In the genomic region with DNA sequence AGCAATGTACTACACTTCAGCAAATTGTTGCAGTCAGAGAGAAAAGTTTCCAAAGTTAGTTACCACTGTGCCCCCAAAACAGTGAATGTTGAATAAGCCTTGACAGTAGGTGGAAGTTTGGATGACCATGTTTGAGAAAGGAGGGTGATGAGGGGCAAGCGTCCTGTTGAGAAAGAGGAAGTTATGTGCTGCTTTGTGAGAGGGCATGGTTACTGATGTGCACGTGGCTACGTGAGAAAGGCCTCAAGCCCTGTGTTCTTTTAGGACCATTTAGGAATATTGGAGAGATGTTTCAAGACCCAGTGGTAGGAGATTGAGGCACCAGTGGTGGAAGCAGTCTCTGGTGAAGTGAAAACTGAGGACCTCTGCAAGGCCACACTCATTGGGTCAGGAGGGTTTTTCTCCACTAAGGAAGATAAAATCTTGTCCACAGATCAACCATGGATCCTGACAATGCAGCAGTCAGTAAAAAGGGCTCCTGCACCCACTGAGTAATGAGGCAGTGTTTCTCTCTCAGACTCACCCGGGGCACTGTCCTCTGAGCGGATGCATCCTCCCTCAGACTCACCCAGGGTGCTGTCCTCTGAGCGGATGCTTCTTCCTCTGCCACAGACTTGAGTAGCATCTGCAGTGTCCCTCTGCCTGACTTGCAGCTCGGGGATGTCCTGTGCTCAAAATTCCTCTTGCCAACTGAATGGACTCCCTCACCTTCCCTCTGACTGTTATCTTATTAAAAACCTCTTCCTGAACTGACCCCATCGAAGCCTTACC, we compare ENCODE assay signal across 14 cellular contexts. TPM values are rescaled to one million over a fixed set of nuclear protein-coding genes. Genes with fewer than 3 reads are reported as not detected.
DNase-seq lines count a peak whose midpoint lies in the region; ATAC-seq, FAIRE-seq and TF ChIP-seq lines count a peak whose summit lies in the region.
"Had no signal": no experiment of that assay in that cellular context is flagged by ENCODE, and none has a peak within 500 bp of the region (broad histone marks: within the 10 kb centered on the region; RNA-seq: fewer than 3 reads in every experiment).

No MANE protein-coding gene starts in this region.

- BruUV-seq in OCI-LY7 (replicated peaks; lab: Mats Ljungman, UMichigan): no TSS peak

- no peak for DNase-seq in GM12892 (ENCODE audit: insufficient read length)
- DNase-seq in OCI-LY7 (ENCODE audit: low spot score): peak; percentile 72
- no peak for DNase-seq in mucosa of descending colon
- DNase-seq in NCI-H187 treated with DMSO at 0.1 percent for 48 hours (lab: John Stamatoyannopoulos, UW): no peak
- no peak for DNase-seq in kidney glomerular epithelial cell (lab: John Stamatoyannopoulos, UW)
- DNase-seq in esophagus muscularis mucosa (ENCODE audit: extremely low spot score): no peak
- DNase-seq in posterior cingulate gyrus: no peak
- DNase-seq: activated CD4-positive, alpha-beta T cell treated with anti-CD3 and anti-CD28 coated beads for 4 hours; IMR-90; NCI-H146; small intestine had no signal

- peak; percentile 24 for FAIRE-seq in GM12892 (lab: Jason Lieb, UNC)
- FAIRE-seq: islet of Langerhans, small intestine had no signal

- no peak overlapping the region for H3K4me3 ChIP-seq in OCI-LY7 (ENCODE audit: low read depth, low read length, poor library complexity, severe bottlenecking)
- H3K4me3 ChIP-seq in mucosa of descending colon: no peak overlapping the region
- H3K4me3 ChIP-seq in esophagus muscularis mucosa: no peak overlapping the region
- H3K4me3 ChIP-seq: Peyer's patch had no signal

- WGBS in esophagus muscularis mucosa: 86% methylated on average over 8 of the region's 8 CpGs

- CTCF ChIA-PET in OCI-LY7 (lab: Charles Lee; ENCODE audit: unreplicated experiment): no interaction called here

- POLR2A ChIA-PET in OCI-LY7 (lab: Charles Lee): interaction anchor here (0.6 to 1.1 kb wide), 3 partner anchors 16 to 69 kb away, joined by 3 to 4 read pairs (median 3); no protein-coding TSS in a partner anchor

- H3K36me3 ChIP-seq in OCI-LY7 (ENCODE audit: insufficient read depth, low read length): peaks cover 7% of the 10 kb centered on the region; the same call in 1 of the 2 replicates
- no peaks in the 10 kb centered on the region for H3K36me3 ChIP-seq in mucosa of descending colon (ENCODE audit: low read depth)
- H3K36me3 ChIP-seq in esophagus muscularis mucosa: no peaks in the 10 kb centered on the region
- H3K36me3 ChIP-seq: Peyer's patch had no signal

- peak overlapping the region; percentile 53 for H3K27ac ChIP-seq in OCI-LY7 (ENCODE audit: low read depth, low read length, poor library complexity, severe bottlenecking)
- no peak overlapping the region for H3K27ac ChIP-seq in esophagus muscularis mucosa (replicated peaks in 1 of 4)

- no peaks in the 10 kb centered on the region; the same call in 1 of the 2 replicates for H3K79me2 ChIP-seq in OCI-LY7 (ENCODE audit: insufficient read depth, low read depth, low read length)

- no peaks in the 10 kb centered on the region for H3K9me2 ChIP-seq in OCI-LY7 (ENCODE audit: insufficient read depth, low read length)

- H4K20me1 ChIP-seq in OCI-LY7 (ENCODE audit: insufficient read depth, low read length): no peaks in the 10 kb centered on the region

- intact Hi-C loops in OCI-LY7 (cut with micrococcal nuclease; ENCODE audit: unreplicated experiment): no loop called here
- intact Hi-C loops in mucosa of descending colon (cut with DNase I, micrococcal nuclease): no loop called here
- intact Hi-C loops in esophagus muscularis mucosa (cut with DNase I): no loop called here
- intact Hi-C loops in posterior cingulate gyrus (cut with DNase I): no loop called here

- H3K27me3 ChIP-seq in esophagus muscularis mucosa: no peaks in the 10 kb centered on the region
- H3K27me3 ChIP-seq: Peyer's patch had no signal

- peak overlapping the region; percentile 50 for H3K4me2 ChIP-seq in OCI-LY7 (ENCODE audit: low read length)

- H3K4me1 ChIP-seq in OCI-LY7 (ENCODE audit: insufficient read depth, low read length, poor library complexity, severe bottlenecking): peaks cover 72% of the 10 kb centered on the region
- no peaks in the 10 kb centered on the region for H3K4me1 ChIP-seq in mucosa of descending colon (ENCODE audit: low read depth)
- H3K4me1 ChIP-seq in esophagus muscularis mucosa: no peaks in the 10 kb centered on the region

- peak overlapping the region; percentile 70 for H2AFZ ChIP-seq in OCI-LY7 (ENCODE audit: low read length)

- TF ChIP-seq EP300 in esophagus muscularis mucosa (IDR thresholded peaks at IDR 0.05): no peak

- peak; percentile 47 for ATAC-seq in HG02885 (IDR thresholded peaks at IDR 0.05; ENCODE audit: poor library complexity, unreplicated experiment)
- ATAC-seq in mucosa of descending colon: peak; percentile 51

- TF ChIP-seq POLR2A in GM12892 (IDR thresholded peaks at IDR 0.05; ENCODE audit: low read depth, low read length) (no peak), esophagus muscularis mucosa (IDR thresholded peaks at IDR 0.05; ENCODE audit: low read depth) (no peak)

- TF ChIP-seq CTCF in OCI-LY7 (conservative IDR thresholded peaks at IDR 0.05; ENCODE audit: low read length): no peak
- no peak for TF ChIP-seq CTCF in mucosa of descending colon (IDR thresholded peaks at IDR 0.05)
- no peak for TF ChIP-seq CTCF in esophagus muscularis mucosa (IDR thresholded peaks at IDR 0.05)

- H3K9me3 ChIP-seq in OCI-LY7 (ENCODE audit: low read length) (no peaks in the 10 kb centered on the region), mucosa of descending colon (no peaks in the 10 kb centered on the region), esophagus muscularis mucosa (no peaks in the 10 kb centered on the region)
- H3K9me3 ChIP-seq: Peyer's patch had no signal

RNA-seq across cellular contexts. Expression of a gene that starts 34.7 kb away (rescaled TPM):
- 339 TPM for polyA plus RNA-seq in GM12892 (2012; ENCODE audit: missing spikeins)
- total RNA-seq in OCI-LY7 (2014; rRNA removed; shearing (Covaris generic)): 168 and 192 TPM in 2 replicates
- total RNA-seq in OCI-LY7 (2022) (307 and 320 TPM in 2 replicates), mucosa of descending colon (100 to 1,000 TPM; 217 to 242 (median 227) TPM), esophagus muscularis mucosa (100 to 1,000 TPM; 163 to 198 (median 188) TPM)
